In the genomic region with DNA sequence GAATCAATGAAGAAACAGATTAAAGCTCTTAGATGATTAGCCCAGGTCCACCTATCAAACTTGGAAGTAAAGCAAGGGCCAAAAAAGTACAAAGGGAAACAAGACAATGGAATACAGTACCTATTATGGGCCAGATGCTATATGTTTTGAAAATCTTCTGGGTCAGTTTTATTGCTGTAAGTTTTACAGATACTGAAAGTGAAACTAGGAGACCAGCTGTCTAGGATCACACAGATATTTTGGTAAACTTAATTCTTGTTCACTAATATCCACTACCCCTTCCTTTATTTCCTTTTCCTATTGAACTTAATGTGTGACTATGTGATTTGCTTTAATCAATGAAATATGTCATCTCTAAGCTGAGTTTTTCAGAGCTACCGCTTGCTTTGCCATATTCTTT, we compare ENCODE assay signal across 26 cellular contexts.
DNase-seq lines count a peak whose midpoint lies in the region; ATAC-seq, FAIRE-seq and TF ChIP-seq lines count a peak whose summit lies in the region.
"Had no signal": no experiment of that assay in that cellular context is flagged by ENCODE, and none has a peak within 500 bp of the region (broad histone marks: within the 10 kb centered on the region; RNA-seq: fewer than 3 reads in every experiment).

No MANE protein-coding gene starts in this region.

- peak; percentile 39 for DNase-seq in MM.1S
- peak; percentile 16 for DNase-seq in fibroblast of the aortic adventitia (ENCODE audit: low read depth)
- no peak for DNase-seq in activated effector memory CD4-positive, alpha-beta T cell treated with anti-CD3 and anti-CD28 coated beads, Interleukin-2, amount 50 U/mL, for 16 hours
- no peak for DNase-seq in OCI-LY7 (ENCODE audit: low spot score)
- no peak for DNase-seq in NCI-H446 treated with DMSO at 0.1 percent for 48 hours (lab: John Stamatoyannopoulos, UW)
- no peak for DNase-seq in H54 (ENCODE audit: insufficient read length, low spot score)
- DNase-seq: activated CD8-positive, alpha-beta memory T cell treated with anti-CD3 and anti-CD28 coated beads, Interleukin-2, amount 50 U/mL, for 48 hours; activated effector memory CD4-positive, alpha-beta T cell treated with Interleukin-2 at 50 U/mL for 16 hours; cortex of kidney; H9; Karpas-422; left colon; naive thymus-derived CD4-positive, alpha-beta T cell; NCI-H1092; NCI-H2029 treated with DMSO at 0.1 percent for 48 hours; NCI-H345; NCI-H82; occipital lobe; retina; stimulated activated naive CD8-positive, alpha-beta T cell treated with anti-CD3 and anti-CD28 coated beads, Interleukin-15, amount 100 ng/mL, for 72 hours had no signal

- H3K9me3 ChIP-seq in MM.1S (replicated peaks; ENCODE audit: insufficient read depth, low read length) (no peaks in the 10 kb centered on the region), OCI-LY7 (ENCODE audit: low read length) (no peaks in the 10 kb centered on the region)
- H3K9me3 ChIP-seq: tibial nerve had no signal

- H3K4me1 ChIP-seq in ACC112 (ENCODE audit: control insufficient read depth, insufficient read depth, low read length, unreplicated experiment) (peaks cover 7% of the 10 kb centered on the region), MM.1S (ENCODE audit: low read length) (peaks cover 24% of the 10 kb centered on the region), OCI-LY7 (ENCODE audit: insufficient read depth, low read length, poor library complexity, severe bottlenecking) (no peaks in the 10 kb centered on the region)
- H3K4me1 ChIP-seq: tibial nerve had no signal

- ATAC-seq in GM19324 (IDR thresholded peaks at IDR 0.05; ENCODE audit: low FRiP score, unreplicated experiment), result peak; percentile 56
- ATAC-seq: left colon; naive thymus-derived CD4-positive, alpha-beta T cell; stimulated activated naive CD8-positive, alpha-beta T cell treated with anti-CD3 and anti-CD28 coated beads, Interleukin-15, amount 100 ng/mL, for 72 hours had no signal

- no peak overlapping the region for H3K9ac ChIP-seq in MM.1S (ENCODE audit: low read length)

- no peak overlapping the region for H3K27ac ChIP-seq in ACC112 (ENCODE audit: low read depth, low read length)
- no peak overlapping the region for H3K27ac ChIP-seq in MM.1S (ENCODE audit: low read length)
- no peak overlapping the region for H3K27ac ChIP-seq in OCI-LY7 (ENCODE audit: low read depth, low read length, poor library complexity, severe bottlenecking)
- H3K27ac ChIP-seq: cardiac muscle cell, tibial nerve had no signal

- H3K9me2 ChIP-seq in MM.1S (replicated peaks; ENCODE audit: insufficient read depth, low read length), result no peaks in the 10 kb centered on the region
- no peaks in the 10 kb centered on the region for H3K9me2 ChIP-seq in OCI-LY7 (ENCODE audit: insufficient read depth, low read length)

- TF ChIP-seq CTCF in MM.1S (IDR thresholded peaks at IDR 0.05; ENCODE audit: low read length) (no peak), fibroblast of the aortic adventitia (IDR thresholded peaks at IDR 0.05; ENCODE audit: insufficient read depth, low read length) (no peak), OCI-LY7 (conservative IDR thresholded peaks at IDR 0.05; ENCODE audit: low read length) (no peak)

- H3K4me2 ChIP-seq in MM.1S (ENCODE audit: low read depth, low read length), result peak overlapping the region; percentile 38
- no peak overlapping the region for H3K4me2 ChIP-seq in OCI-LY7 (ENCODE audit: low read length)

- H3K27me3 ChIP-seq in ACC112 (ENCODE audit: insufficient read depth, low read length), result no peaks in the 10 kb centered on the region
- H3K27me3 ChIP-seq in MM.1S (replicated peaks; ENCODE audit: insufficient read depth, low read length), result no peaks in the 10 kb centered on the region
- H3K27me3 ChIP-seq: cardiac muscle cell, tibial nerve had no signal

- POLR2A ChIA-PET in OCI-LY7 (lab: Charles Lee), result interaction anchor here (0.6 to 0.7 kb wide), 3 partner anchors 384 to 481 kb away, joined by 3 to 4 read pairs (median 3); no protein-coding TSS in a partner anchor

- CTCF ChIA-PET in OCI-LY7 (lab: Charles Lee; ENCODE audit: unreplicated experiment), result no interaction called here

- BruUV-seq in OCI-LY7 (replicated peaks; lab: Mats Ljungman, UMichigan), result no TSS peak

- no peaks in the 10 kb centered on the region for H3K36me3 ChIP-seq in ACC112 (ENCODE audit: insufficient read depth, low read length)
- H3K36me3 ChIP-seq in MM.1S (replicated peaks; ENCODE audit: insufficient read depth, low read length), result no peaks in the 10 kb centered on the region
- no peaks in the 10 kb centered on the region for H3K36me3 ChIP-seq in OCI-LY7 (ENCODE audit: insufficient read depth, low read length)
- H3K36me3 ChIP-seq: cardiac muscle cell, tibial nerve had no signal

- H3K4me3 ChIP-seq in ACC112 (ENCODE audit: low read depth, low read length), result peak overlapping the region; percentile 68
- H3K4me3 ChIP-seq in MM.1S (ENCODE audit: low read length), result no peak overlapping the region
- H3K4me3 ChIP-seq in fibroblast of the aortic adventitia (ENCODE audit: low read depth, low read length), result no peak overlapping the region
- no peak overlapping the region for H3K4me3 ChIP-seq in OCI-LY7 (ENCODE audit: low read depth, low read length, poor library complexity, severe bottlenecking)
- H3K4me3 ChIP-seq: cardiac muscle cell, tibial nerve had no signal

- H4K20me1 ChIP-seq in MM.1S (ENCODE audit: insufficient read depth, low read length) (no peaks in the 10 kb centered on the region), OCI-LY7 (ENCODE audit: insufficient read depth, low read length) (no peaks in the 10 kb centered on the region)

- no peaks in the 10 kb centered on the region for H3F3A ChIP-seq in MM.1S (ENCODE audit: insufficient read depth, low read length)

- no peak for FAIRE-seq in H54 (lab: Jason Lieb, UNC)
- FAIRE-seq: endometrium, GM12891 had no signal

- intact Hi-C loops in OCI-LY7 (cut with micrococcal nuclease; ENCODE audit: unreplicated experiment), result no loop called here

- H2AFZ ChIP-seq in ACC112 (ENCODE audit: low read length, unreplicated experiment), result peak overlapping the region; percentile 92
- H2AFZ ChIP-seq in MM.1S (ENCODE audit: low read length), result peak overlapping the region; percentile 20; the same call in 1 of the 2 replicates
- H2AFZ ChIP-seq in OCI-LY7 (ENCODE audit: low read length), result no peak overlapping the region

- no peak for TF ChIP-seq POLR2A in H54 (IDR thresholded peaks at IDR 0.05; ENCODE audit: low read depth, low read length)

- no peaks in the 10 kb centered on the region for H3K79me2 ChIP-seq in ACC112 (ENCODE audit: control insufficient read depth, insufficient read depth, low read length, unreplicated experiment)
- H3K79me2 ChIP-seq in MM.1S (ENCODE audit: low read length), result no peaks in the 10 kb centered on the region
- no peaks in the 10 kb centered on the region for H3K79me2 ChIP-seq in OCI-LY7 (ENCODE audit: insufficient read depth, low read depth, low read length)

Comparison
In these comparisons a context has a peak if more than half of its experiments do, and no peak if none do; other contexts are left out.
1. DNase-seq: peak in MM.1S (single experiment) and fibroblast of the aortic adventitia (single experiment); none in activated effector memory CD4-positive, alpha-beta T cell treated with anti-CD3 and anti-CD28 coated beads, Interleukin-2, amount 50 U/mL, for 16 hours (single experiment), OCI-LY7 (single experiment), NCI-H446 treated with DMSO at 0.1 percent for 48 hours (single experiment) and H54 (single experiment).